In genomic region chr5:96636601-96637000, GRCh38 we compare ENCODE assay signal across 19 cellular contexts. TPM values are rescaled to one million over a fixed set of nuclear protein-coding genes. Genes with fewer than 3 reads are reported as not detected.
DNase-seq lines count a peak whose midpoint lies in the region; ATAC-seq, FAIRE-seq and TF ChIP-seq lines count a peak whose summit lies in the region.
"Had no signal": no experiment of that assay in that cellular context is flagged by ENCODE, and none has a peak within 500 bp of the region (broad histone marks: within the 10 kb centered on the region; RNA-seq: fewer than 3 reads in every experiment).

No MANE protein-coding gene starts in this region.

- CTCF ChIA-PET in Caco-2 (lab: Charles Lee): no interaction called here

- FAIRE-seq in HTR-8/SVneo (lab: Jason Lieb, UNC): peak; percentile 31
- FAIRE-seq: A204.1, H1, HepG2 had no signal

- BruUV-seq in Caco-2 (replicated peaks; lab: Mats Ljungman, UMichigan): no TSS peak

- no peak overlapping the region for H3K4me3 ChIP-seq in Caco-2 (ENCODE audit: low read depth, low read length)
- H3K4me3 ChIP-seq in left lung: no peak overlapping the region
- no peak overlapping the region for H3K4me3 ChIP-seq in upper lobe of right lung

- TF ChIP-seq CTCF in Caco-2 (IDR thresholded peaks at IDR 0.05; ENCODE audit: insufficient read depth in 1 of 2, low read depth in 1 of 2, low read length in 1 of 2, severe bottlenecking in 1 of 2, unreplicated experiment in 1 of 2) (no peak), left lung (IDR thresholded peaks at IDR 0.05) (no peak), upper lobe of right lung (IDR thresholded peaks at IDR 0.05) (no peak), foreskin keratinocyte (conservative IDR thresholded peaks at IDR 0.05) (no peak)

- peaks cover 9% of the 10 kb centered on the region for H3K9me3 Mint-ChIP-seq in Caco-2 (ENCODE audit: unreplicated experiment)
- H3K9me3 Mint-ChIP-seq: CD4-positive, alpha-beta T cell; H9 had no signal

- DNase-seq in Caco-2: no peak
- no peak for DNase-seq in HTR-8/SVneo (ENCODE audit: insufficient read length, low spot score)
- no peak for DNase-seq in left lung
- no peak for DNase-seq in upper lobe of right lung
- no peak for DNase-seq in RKO (ENCODE audit: low spot score)
- no peak for DNase-seq in foreskin keratinocyte
- DNase-seq: ACHN; BE2C; C1 segment of cervical spinal cord; CD4-positive, alpha-beta T cell; DMS153; DMS79; GDM1; H9 had no signal

- H3K4me3 Mint-ChIP-seq in Caco-2 (ENCODE audit: unreplicated experiment): peak overlapping the region; percentile 23
- H3K4me3 Mint-ChIP-seq: CD4-positive, alpha-beta T cell; H9; IgD-negative memory B cell had no signal

- intact Hi-C loops in Caco-2 (cut with micrococcal nuclease; ENCODE audit: unreplicated experiment): no loop called here
- intact Hi-C loops in left lung (cut with DNase I): no loop called here
- intact Hi-C loops in upper lobe of right lung (cut with DNase I): no loop called here

- no peaks in the 10 kb centered on the region for H3K36me3 ChIP-seq in Caco-2 (ENCODE audit: control insufficient read depth, insufficient read depth, low read length)
- no peaks in the 10 kb centered on the region for H3K36me3 ChIP-seq in left lung
- no peaks in the 10 kb centered on the region for H3K36me3 ChIP-seq in upper lobe of right lung
- H3K36me3 ChIP-seq: BE2C had no signal

- H3K27me3 Mint-ChIP-seq in Caco-2 (ENCODE audit: insufficient read depth, unreplicated experiment): no peaks in the 10 kb centered on the region

- H3K27ac ChIP-seq in left lung (no peak overlapping the region), upper lobe of right lung (no peak overlapping the region), foreskin keratinocyte (no peak overlapping the region)

- POLR2A ChIA-PET in Caco-2 (lab: Charles Lee): interaction anchor here (0.9 to 1.2 kb wide), 2 partner anchors 8 to 26 kb away, joined by 3 to 10 read pairs; partner anchors contain the start of gene CAST

- H3K4me1 ChIP-seq in Caco-2 (peaks cover 73% of the 10 kb centered on the region), left lung (peaks cover 0 to 11% of the 10 kb centered on the region in 2 donors), upper lobe of right lung (no peaks in the 10 kb centered on the region), foreskin keratinocyte (peaks cover 10% of the 10 kb centered on the region)
- H3K4me1 ChIP-seq: BE2C had no signal

- no peaks in the 10 kb centered on the region for H3K27me3 ChIP-seq in Caco-2 (replicated peaks; ENCODE audit: control insufficient read depth, insufficient read depth, low read length)
- H3K27me3 ChIP-seq in left lung: no peaks in the 10 kb centered on the region
- H3K27me3 ChIP-seq in upper lobe of right lung: no peaks in the 10 kb centered on the region
- no peaks in the 10 kb centered on the region for H3K27me3 ChIP-seq in foreskin keratinocyte
- H3K27me3 ChIP-seq: BE2C had no signal

- H3K27ac Mint-ChIP-seq in Caco-2 (ENCODE audit: unreplicated experiment): peak overlapping the region; percentile 94
- H3K27ac Mint-ChIP-seq: CD4-positive, alpha-beta T cell; H9; IgD-negative memory B cell had no signal

- H3K9me3 ChIP-seq in Caco-2: no peaks in the 10 kb centered on the region
- no peaks in the 10 kb centered on the region for H3K9me3 ChIP-seq in left lung
- no peaks in the 10 kb centered on the region for H3K9me3 ChIP-seq in upper lobe of right lung
- H3K9me3 ChIP-seq: BE2C had no signal

- H3K36me3 Mint-ChIP-seq in Caco-2 (ENCODE audit: insufficient read depth, unreplicated experiment): peaks cover 11% of the 10 kb centered on the region

- H3K4me1 Mint-ChIP-seq in Caco-2 (ENCODE audit: low read depth, unreplicated experiment): peaks cover 59% of the 10 kb centered on the region
- H3K4me1 Mint-ChIP-seq: IgD-negative memory B cell had no signal

- ATAC-seq in left lung: peak; percentile 37
- peak; percentile 81 for ATAC-seq in upper lobe of right lung
- no peak for ATAC-seq in GM21367 (IDR thresholded peaks at IDR 0.05; ENCODE audit: unreplicated experiment)
- ATAC-seq in foreskin keratinocyte: no peak
- ATAC-seq: HepG2 had no signal

RNA-seq across cellular contexts. Expression of gene CAST, which starts 25.6 kb away (rescaled TPM):
- total RNA-seq in Caco-2 (2022) (418 and 426 TPM in 2 replicates), left lung (100 to 1,000 TPM; 232 to 264 TPM), upper lobe of right lung (260 TPM), foreskin keratinocyte (219 and 253 TPM in 2 replicates)
- polyA plus RNA-seq in foreskin keratinocyte: 71.4 and 87.8 TPM in 2 replicates

Comparison
In these comparisons a context has a peak if more than half of its experiments do, and no peak if none do; other contexts are left out.
1. ATAC-seq: peak in left lung (single experiment) and upper lobe of right lung (single experiment); none in GM21367 (single experiment) and foreskin keratinocyte (single experiment).